2 cellular contexts compared by ENCODE assay signal in genomic region chr13:99986751-99987150, GRCh38.
TF ChIP-seq lines count a peak whose summit lies in the region.

No MANE protein-coding gene starts in this region.

TF ChIP-seq in K562, 482 proteins besides CTCF, POLR2A, EP300 and RAD21:
- TF ChIP-seq EGR1 (conservative IDR thresholded peaks at IDR 0.05) (0 out of 2 replicates have a peak, but pooled peaks have one; percentile 7), ZNF41 (CRISPR knock-in tag; conservative IDR thresholded peaks at IDR 0.05) (no peak), ZNF785 (CRISPR knock-in tag; IDR thresholded peaks at IDR 0.05) (no peak), FOXA3 (CRISPR knock-in tag; conservative IDR thresholded peaks at IDR 0.05 in 1 of 2, IDR thresholded peaks at IDR 0.05 in 1 of 2) (no peak), ID3 (CRISPR knock-in tag; IDR thresholded peaks at IDR 0.05) (no peak), ID3 (tag; IDR thresholded peaks at IDR 0.05) (no peak), ARID3A (IDR thresholded peaks at IDR 0.05; ENCODE audit: borderline replicate concordance, low read depth, low read length) (no peak)

TF ChIP-seq in neural cell, 6 proteins besides CTCF, POLR2A, EP300 and RAD21 (continued from another document):
- TF ChIP-seq EZH2 (IDR thresholded peaks at IDR 0.05; ENCODE audit: borderline replicate concordance, insufficient read depth, low read length, poor library complexity, severe bottlenecking) (no peak), SMC3 (conservative IDR thresholded peaks at IDR 0.05; ENCODE audit: poor library complexity) (no peak), MXI1 (conservative IDR thresholded peaks at IDR 0.05; ENCODE audit: poor library complexity, severe bottlenecking) (no peak), TAF1 (IDR thresholded peaks at IDR 0.05; ENCODE audit: low read depth) (no peak), REST (IDR thresholded peaks at IDR 0.05; ENCODE audit: borderline replicate concordance) (no peak)
